18 cellular contexts compared by ENCODE assay signal in genomic region chr14:74898694-74899093, GRCh38. TPM values are rescaled to one million over a fixed set of nuclear protein-coding genes. Genes with fewer than 3 reads are reported as not detected.
DNase-seq lines count a peak whose midpoint lies in the region; ATAC-seq and TF ChIP-seq lines count a peak whose summit lies in the region.
"Had no signal": no experiment of that assay in that cellular context is flagged by ENCODE, and none has a peak within 500 bp of the region (broad histone marks: within the 10 kb centered on the region; RNA-seq: fewer than 3 reads in every experiment).

No MANE protein-coding gene starts in this region.

- no peak for DNase-seq in stimulated activated naive CD8-positive, alpha-beta T cell treated with anti-CD3 and anti-CD28 coated beads, Interleukin-15, amount 100 ng/mL, for 72 hours
- DNase-seq in hepatocyte (ENCODE audit: low spot score) = peak; percentile 55
- DNase-seq in nephron progenitor cell = no peak
- DNase-seq in KBM-7 = no peak
- no peak for DNase-seq in Karpas-422
- DNase-seq in chondrocyte (ENCODE audit: low spot score) = no peak
- DNase-seq: AML-193; CD4-positive, CD25-positive, alpha-beta regulatory T cell; DMS79 treated with DMSO at 0.1 percent for 48 hours; H9; NCI-H1436; NCI-H2029; NCI-H446 treated with DMSO at 0.1 percent for 48 hours; NK-92 treated with Interleukin-12 subunit alpha and Interleukin-12 subunit beta, amount 100 ng/mL, for 24 hours; SIG-M5 had no signal

- H2AFZ ChIP-seq in hepatocyte (no peak overlapping the region), Karpas-422 (ENCODE audit: low read length) (no peak overlapping the region)

- H3K4me1 ChIP-seq in hepatocyte (ENCODE audit: insufficient read depth) (peaks cover 2% of the 10 kb centered on the region), Karpas-422 (ENCODE audit: low read length) (peaks cover 31% of the 10 kb centered on the region)

- no peak for ATAC-seq in stimulated activated naive CD8-positive, alpha-beta T cell treated with anti-CD3 and anti-CD28 coated beads, Interleukin-15, amount 100 ng/mL, for 72 hours

- H3K27ac ChIP-seq in hepatocyte (no peak overlapping the region), Karpas-422 (ENCODE audit: low read length) (no peak overlapping the region)

- H3K27me3 Mint-ChIP-seq in stimulated activated naive CD8-positive, alpha-beta T cell treated with anti-CD3 and anti-CD28 coated beads, Interleukin-15, Interleukin-2, amounts not matched to agents 100 ng/mL and 50 ng/mL, for 24 hours = no peaks in the 10 kb centered on the region
- no peaks in the 10 kb centered on the region for H3K27me3 Mint-ChIP-seq in stimulated activated naive CD8-positive, alpha-beta T cell treated with anti-CD3 and anti-CD28 coated beads, Interleukin-15, amount 100 ng/mL, for 72 hours
- no peaks in the 10 kb centered on the region for H3K27me3 Mint-ChIP-seq in nephron progenitor cell (ENCODE audit: low read depth, poor library complexity)
- H3K27me3 Mint-ChIP-seq in chondrocyte (ENCODE audit: low read depth) = no peaks in the 10 kb centered on the region
- H3K27me3 Mint-ChIP-seq: CD4-positive, CD25-positive, alpha-beta regulatory T cell had no signal

- WGBS in hepatocyte (ENCODE audit: low lambda C conversion rate, missing lambda C conversion rate) = 67% methylated on average over 5 of the region's 5 CpGs

- in situ Hi-C loops in KBM-7 (cut with MboI; ENCODE audit: low pct_unique_long_range_greater_than_20kb, low sequenced_read_pairs) = no loop called here

- TF ChIP-seq CTCF in hepatocyte (IDR thresholded peaks at IDR 0.05; ENCODE audit: poor library complexity) (no peak), nephron progenitor cell (IDR thresholded peaks at IDR 0.05) (no peak), chondrocyte (IDR thresholded peaks at IDR 0.05) (no peak)

- peaks cover 80% of the 10 kb centered on the region for H3K36me3 Mint-ChIP-seq in stimulated activated naive CD8-positive, alpha-beta T cell treated with anti-CD3 and anti-CD28 coated beads, Interleukin-15, Interleukin-2, amounts not matched to agents 100 ng/mL and 50 ng/mL, for 24 hours (ENCODE audit: low read depth)
- H3K36me3 Mint-ChIP-seq in nephron progenitor cell (ENCODE audit: low read depth) (peaks cover 87% of the 10 kb centered on the region), chondrocyte (ENCODE audit: low read depth) (peaks cover 59% of the 10 kb centered on the region)

- no peak overlapping the region for H3K9ac ChIP-seq in Karpas-422 (ENCODE audit: low read length)

- H3K27me3 ChIP-seq in hepatocyte = no peaks in the 10 kb centered on the region
- no peaks in the 10 kb centered on the region for H3K27me3 ChIP-seq in Karpas-422 (ENCODE audit: low read length)

- H3K9me2 ChIP-seq in hepatocyte (replicated peaks; ENCODE audit: insufficient read depth) (no peaks in the 10 kb centered on the region), Karpas-422 (replicated peaks; ENCODE audit: insufficient read depth, low read length) (no peaks in the 10 kb centered on the region)

- H3K27ac Mint-ChIP-seq in stimulated activated naive CD8-positive, alpha-beta T cell treated with anti-CD3 and anti-CD28 coated beads, Interleukin-15, Interleukin-2, amounts not matched to agents 100 ng/mL and 50 ng/mL, for 24 hours = peak overlapping the region; percentile 45
- H3K27ac Mint-ChIP-seq in stimulated activated naive CD8-positive, alpha-beta T cell treated with anti-CD3 and anti-CD28 coated beads, Interleukin-15, amount 100 ng/mL, for 72 hours = peak overlapping the region in 1 of 2 donors; percentile 41
- H3K27ac Mint-ChIP-seq in nephron progenitor cell (peak overlapping the region; percentile 55), chondrocyte (ENCODE audit: unreplicated experiment) (no peak overlapping the region)

- H3K4me1 Mint-ChIP-seq in stimulated activated naive CD8-positive, alpha-beta T cell treated with anti-CD3 and anti-CD28 coated beads, Interleukin-15, Interleukin-2, amounts not matched to agents 100 ng/mL and 50 ng/mL, for 24 hours (ENCODE audit: low read depth) = no peaks in the 10 kb centered on the region
- peaks cover 9% of the 10 kb centered on the region for H3K4me1 Mint-ChIP-seq in stimulated activated naive CD8-positive, alpha-beta T cell treated with anti-CD3 and anti-CD28 coated beads, Interleukin-15, amount 100 ng/mL, for 72 hours
- H3K4me1 Mint-ChIP-seq in nephron progenitor cell = peaks cover 9% of the 10 kb centered on the region
- H3K4me1 Mint-ChIP-seq in chondrocyte (ENCODE audit: low read depth) = no peaks in the 10 kb centered on the region

- no peaks in the 10 kb centered on the region for H4K20me1 ChIP-seq in hepatocyte (ENCODE audit: insufficient read depth, poor library complexity, severe bottlenecking)
- H4K20me1 ChIP-seq in Karpas-422 (ENCODE audit: insufficient read depth, low read depth, low read length) = no peaks in the 10 kb centered on the region

- no peak overlapping the region for H3K4me2 ChIP-seq in hepatocyte
- no peak overlapping the region for H3K4me2 ChIP-seq in Karpas-422 (ENCODE audit: low read depth, low read length, poor library complexity, severe bottlenecking)

- H3K9me3 Mint-ChIP-seq in stimulated activated naive CD8-positive, alpha-beta T cell treated with anti-CD3 and anti-CD28 coated beads, Interleukin-15, Interleukin-2, amounts not matched to agents 100 ng/mL and 50 ng/mL, for 24 hours = no peaks in the 10 kb centered on the region
- H3K9me3 Mint-ChIP-seq in stimulated activated naive CD8-positive, alpha-beta T cell treated with anti-CD3 and anti-CD28 coated beads, Interleukin-15, amount 100 ng/mL, for 72 hours = no peaks in the 10 kb centered on the region
- H3K9me3 Mint-ChIP-seq in nephron progenitor cell (no peaks in the 10 kb centered on the region), chondrocyte (ENCODE audit: low read depth) (no peaks in the 10 kb centered on the region)
- H3K9me3 Mint-ChIP-seq: CD4-positive, CD25-positive, alpha-beta regulatory T cell; H9 had no signal

- H3K36me3 ChIP-seq in hepatocyte (replicated peaks; ENCODE audit: insufficient read depth, low read depth) = peaks cover 12% of the 10 kb centered on the region
- H3K36me3 ChIP-seq in Karpas-422 (ENCODE audit: insufficient read depth, low read length) = peaks cover 85% of the 10 kb centered on the region

- H3K9me3 ChIP-seq in hepatocyte (ENCODE audit: low read depth) = no peaks in the 10 kb centered on the region
- no peaks in the 10 kb centered on the region for H3K9me3 ChIP-seq in Karpas-422 (ENCODE audit: low read length)

- H3K4me3 ChIP-seq in hepatocyte (no peak overlapping the region), Karpas-422 (ENCODE audit: low read length) (no peak overlapping the region)

- no peak overlapping the region for H3K4me3 Mint-ChIP-seq in stimulated activated naive CD8-positive, alpha-beta T cell treated with anti-CD3 and anti-CD28 coated beads, Interleukin-15, Interleukin-2, amounts not matched to agents 100 ng/mL and 50 ng/mL, for 24 hours
- H3K4me3 Mint-ChIP-seq in stimulated activated naive CD8-positive, alpha-beta T cell treated with anti-CD3 and anti-CD28 coated beads, Interleukin-15, amount 100 ng/mL, for 72 hours = no peak overlapping the region
- no peak overlapping the region for H3K4me3 Mint-ChIP-seq in nephron progenitor cell
- H3K4me3 Mint-ChIP-seq in chondrocyte (ENCODE audit: unreplicated experiment) = no peak overlapping the region
- H3K4me3 Mint-ChIP-seq: CD4-positive, CD25-positive, alpha-beta regulatory T cell; H9 had no signal

- H3K79me2 ChIP-seq in hepatocyte (no peaks in the 10 kb centered on the region), Karpas-422 (ENCODE audit: low read length) (peaks cover 9% of the 10 kb centered on the region)

RNA-seq across cellular contexts. Expression of gene DLST, which starts 17.0 kb away (rescaled TPM):
- total RNA-seq in hepatocyte = 68.7 and 69.4 TPM in 2 replicates
- polyA plus RNA-seq in hepatocyte = 5.6 and 10.8 TPM in 2 replicates
- 101 and 105 TPM in 2 replicates for total RNA-seq in Karpas-422 (2014; rRNA removed; shearing (Covaris generic); ENCODE audit: low replicate concordance)
- total RNA-seq in chondrocyte = 70.4 to 78.0 TPM (median 74.5 TPM) in 3 replicates

RNA-seq across cellular contexts. Expression of gene PROX2, which starts 22.7 kb away (rescaled TPM):
- total RNA-seq in hepatocyte = not detected in 2 replicates
- 0.50 TPM in 1 of 2 replicates, not detected in the other for polyA plus RNA-seq in hepatocyte
- total RNA-seq in Karpas-422 (2014; rRNA removed; shearing (Covaris generic); ENCODE audit: low replicate concordance) = 2.3 and 2.6 TPM in 2 replicates
- total RNA-seq in chondrocyte = not detected in 3 replicates
- total RNA-seq: CD4-positive, CD25-positive, alpha-beta regulatory T cell; G401; H9; RPMI7951 had no signal

RNA-seq across cellular contexts. Expression of gene RPS6KL1, which starts 24.4 kb away (rescaled TPM):
- total RNA-seq in hepatocyte (0.57 and 1.2 TPM in 2 replicates), chondrocyte (0.82 to 6.5 TPM (median 5.8 TPM) in 3 replicates)
- polyA plus RNA-seq in hepatocyte = 0.18 and 1.5 TPM in 2 replicates
- 34.3 and 60.2 TPM in 2 replicates for total RNA-seq in Karpas-422 (2014; rRNA removed; shearing (Covaris generic); ENCODE audit: low replicate concordance)

RNA-seq across cellular contexts. Expression of gene PGF, which starts 56.7 kb away (rescaled TPM):
- 25.0 and 25.2 TPM in 2 replicates for total RNA-seq in hepatocyte
- 31.0 and 33.0 TPM in 2 replicates for polyA plus RNA-seq in hepatocyte
- 3.5 and 8.3 TPM in 2 replicates for total RNA-seq in Karpas-422 (2014; rRNA removed; shearing (Covaris generic); ENCODE audit: low replicate concordance)
- 2.0 to 3.2 TPM (median 2.3 TPM) in 3 replicates for total RNA-seq in chondrocyte
- total RNA-seq: CD4-positive, CD25-positive, alpha-beta regulatory T cell had no signal
